26 cellular contexts compared by ENCODE assay signal in genomic region chr1:225021037-225021436, GRCh38.
"Had no signal": no experiment of that assay in that cellular context is flagged by ENCODE, and none has a peak within 500 bp of the region (broad histone marks: within the 10 kb centered on the region; RNA-seq: fewer than 3 reads in every experiment).

No MANE protein-coding gene starts in this region.

- DNase-seq: activated CD4-positive, alpha-beta memory T cell treated with anti-CD3 and anti-CD28 coated beads, Interleukin-2, amount 10 ng/mL, durations not matched to agents 7 days and 5 days; activated CD4-positive, alpha-beta T cell treated with anti-CD3 and anti-CD28 coated beads for 36 hours; activated CD4-positive, alpha-beta T cell treated with anti-CD3 and anti-CD28 coated beads, Interleukin-2, amount 10 ng/mL, durations not matched to agents 24 days and 14 days; activated CD4-positive, CD25-positive, alpha-beta regulatory T cell; activated CD4-positive, CD25-positive, alpha-beta regulatory T cell treated with anti-CD3 and anti-CD28 coated beads, Interleukin-2, amount 50 U/mL, for 72 hours; activated CD8-positive, alpha-beta memory T cell treated with anti-CD3 and anti-CD28 coated beads, Interleukin-2, amount 50 U/mL, for 48 hours; activated effector memory CD4-positive, alpha-beta T cell treated with Interleukin-2 at 50 U/mL for 16 hours; activated gamma-delta T cell treated with Interleukin-2 at 50 U/mL for 16 hours; activated naive CD4-positive, alpha-beta T cell treated with anti-CD3 and anti-CD28 coated beads, Interleukin-2, amount 50 U/mL, for 16 hours; activated naive CD4-positive, alpha-beta T cell treated with Interleukin-2 at 50 U/mL for 16 hours; activated T-cell treated with anti-CD3 and anti-CD28 coated beads for 4 hours; activated T-cell treated with anti-CD3 and anti-CD28 coated beads, Interleukin-2, amount 50 U/mL, for 24 hours; amniotic stem cell; anterior cingulate cortex; body of pancreas; caudate nucleus; cortex of kidney; dermis blood vessel endothelial cell; effector CD4-positive, alpha-beta T cell; effector memory CD8-positive, alpha-beta T cell; esophagus squamous epithelium; foreskin fibroblast; head of caudate nucleus; T-helper 2 cell had no signal

- H3K36me3 ChIP-seq: esophagus squamous epithelium had no signal

- ATAC-seq: activated CD4-positive, alpha-beta T cell treated with anti-CD3 and anti-CD28 coated beads for 36 hours; activated T-helper 17 cell treated with anti-CD3 and anti-CD28 coated beads, Interleukin-2, amount 50 U/mL, for 72 hours; body of pancreas; effector memory CD8-positive, alpha-beta T cell had no signal

- H3K27me3 ChIP-seq: body of pancreas, esophagus squamous epithelium had no signal

- H3K4me1 ChIP-seq: body of pancreas, esophagus squamous epithelium had no signal

- H3K27ac ChIP-seq: body of pancreas, epithelial cell of prostate, esophagus squamous epithelium had no signal

- H3K4me3 ChIP-seq: body of pancreas, esophagus squamous epithelium had no signal
